ENCODE assay signal across 16 cellular contexts in the genomic region with DNA sequence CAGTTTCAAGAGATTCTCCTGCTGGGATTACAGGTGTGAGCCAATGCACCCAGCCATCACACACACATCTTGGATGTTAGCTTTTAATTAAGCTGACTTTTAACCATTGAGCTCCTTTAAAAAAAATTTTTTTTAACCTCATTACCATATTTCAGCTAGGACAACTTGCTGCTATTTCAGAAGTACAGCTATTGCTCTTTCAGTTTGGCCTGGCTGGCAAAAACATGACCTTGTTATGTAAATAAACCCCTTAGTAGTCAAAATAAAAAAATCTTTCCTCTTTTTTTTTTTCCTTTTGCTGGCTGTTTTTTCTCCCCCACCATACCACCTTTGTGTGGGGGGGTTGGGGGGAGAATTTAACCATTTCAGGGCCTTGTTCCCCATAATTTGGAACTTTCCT. TPM values are rescaled to one million over a fixed set of nuclear protein-coding genes. Genes with fewer than 3 reads are reported as not detected.
A peak's percentile ranks its signal among the peaks of the same experiment; 100 is the strongest.
DNase-seq lines count a peak whose midpoint lies in the region; ATAC-seq and TF ChIP-seq lines count a peak whose summit lies in the region.
"Had no signal": no experiment of that assay in that cellular context is flagged by ENCODE, and none has a peak within 500 bp of the region (broad histone marks: within the 10 kb centered on the region; RNA-seq: fewer than 3 reads in every experiment).

No MANE protein-coding gene starts in this region.

- H3K36me3 ChIP-seq in right lobe of liver: no peaks in the 10 kb centered on the region

- H3K9me3 ChIP-seq in right lobe of liver: no peaks in the 10 kb centered on the region
- H3K9me3 ChIP-seq: Caco-2 had no signal

- H3K4me3 ChIP-seq in fibroblast of villous mesenchyme (ENCODE audit: low read depth, low read length): no peak overlapping the region
- no peak overlapping the region for H3K4me3 ChIP-seq in right lobe of liver
- H3K4me3 ChIP-seq: A549; BLaER1 treated with 17β-estradiol and CSF1 and Interleukin-3, amounts not matched to agents 10 nM and 100 nM had no signal

- intact Hi-C loops in right lobe of liver (cut with DNase I): no loop called here

- TF ChIP-seq POLR2A in right lobe of liver (IDR thresholded peaks at IDR 0.05): no peak

- ATAC-seq in right lobe of liver (peak; percentile 49 to 67 (median 60)), HG02759 (IDR thresholded peaks at IDR 0.05; ENCODE audit: unreplicated experiment) (no peak)
- ATAC-seq: A549; CD8-positive, alpha-beta T cell had no signal

- TF ChIP-seq CTCF in fibroblast of villous mesenchyme (IDR thresholded peaks at IDR 0.05; ENCODE audit: insufficient read depth, low read depth, low read length) (no peak), right lobe of liver (IDR thresholded peaks at IDR 0.05) (no peak)

- no peak overlapping the region for H3K27ac ChIP-seq in right lobe of liver
- H3K27ac ChIP-seq: 22Rv1; A549; BLaER1 treated with 17β-estradiol and CSF1 and Interleukin-3, amounts not matched to agents 10 nM and 100 nM; C4-2B had no signal

- peak; percentile 10 for DNase-seq in DMS53 (lab: John Stamatoyannopoulos, UW)
- no peak for DNase-seq in DMS53 treated with DMSO at 0.1 percent for 48 hours (lab: John Stamatoyannopoulos, UW; ENCODE audit: unreplicated experiment)
- peak; percentile 18 for DNase-seq in fibroblast of villous mesenchyme (ENCODE audit: low read depth)
- no peak for DNase-seq in right lobe of liver
- DNase-seq: AML-193; Caco-2; Calu3; CD4-positive, alpha-beta T cell; CD8-positive, alpha-beta T cell; DMS79 treated with DMSO at 0.1 percent for 48 hours; GF-D8 had no signal

- H3K27me3 ChIP-seq in right lobe of liver: no peaks in the 10 kb centered on the region
- H3K27me3 ChIP-seq: BLaER1 treated with 17β-estradiol and CSF1 and Interleukin-3, amounts not matched to agents 10 nM and 100 nM had no signal

- no peaks in the 10 kb centered on the region for H3K4me1 ChIP-seq in right lobe of liver
- H3K4me1 ChIP-seq: A549, Caco-2 had no signal

RNA-seq across cellular contexts. Expression of a gene that starts 49.9 kb away (rescaled TPM):
- total RNA-seq in fibroblast of villous mesenchyme (11.6 and 30.2 TPM in 2 replicates), right lobe of liver (10 to 100 TPM in 1 of 6 experiments, 1 to 10 TPM in 5; 6.7 to 10.4 (median 7.6) TPM)

Comparison
In these comparisons a context has a peak if more than half of its experiments do, and no peak if none do; other contexts are left out.
1. DNase-seq: peak in DMS53 (single experiment) and fibroblast of villous mesenchyme (single experiment); none in DMS53 treated with DMSO at 0.1 percent for 48 hours (single experiment) and right lobe of liver (0 of 3).